Comparison of ENCODE assay signal across 1 cellular context in genomic region chr6:41071923-41072835, GRCh38.
TF ChIP-seq lines count a peak whose summit lies in the region.

Gene OARD1 (minus strand): TSS chr6:41072356. CDS start chr6:41071634, 722 bp downstream.

TF ChIP-seq in K562, 482 proteins besides CTCF, POLR2A, EP300 and RAD21 (continued from another document and continues in another):
- TF ChIP-seq CREB3L1 (IDR thresholded peaks at IDR 0.05; ENCODE audit: borderline replicate concordance, low read depth) (peak; percentile 62; the same call in 1 of the 2 replicates), XRCC3 (IDR thresholded peaks at IDR 0.05) (no peak), ZKSCAN1 (IDR thresholded peaks at IDR 0.05; ENCODE audit: low read depth, low read length) (no peak; the same call in 1 of the 2 replicates), DLX4 (CRISPR knock-in tag; IDR thresholded peaks at IDR 0.05) (no peak), FOXP1 (CRISPR knock-in tag; IDR thresholded peaks at IDR 0.05) (peak; percentile 87; the same call in 1 of the 2 replicates), MXD1 (CRISPR knock-in tag; IDR thresholded peaks at IDR 0.05; ENCODE audit: borderline replicate concordance, poor library complexity, severe bottlenecking) (peak; percentile 19), PHF21A (IDR thresholded peaks at IDR 0.05; ENCODE audit: borderline replicate concordance, low read depth) (no peak), KLF1 (tag; IDR thresholded peaks at IDR 0.05) (peak; percentile 72), IFI16 (CRISPR knock-in tag; IDR thresholded peaks at IDR 0.05) (no peak), ZBTB49 (CRISPR knock-in tag; IDR thresholded peaks at IDR 0.05; ENCODE audit: borderline replicate concordance) (no peak), ZC3H4 (CRISPR knock-in tag; IDR thresholded peaks at IDR 0.05; ENCODE audit: borderline replicate concordance) (no peak; the same call in 1 of the 2 replicates), CAMTA2 (CRISPR knock-in tag; conservative IDR thresholded peaks at IDR 0.05) (no peak), CBFB (CRISPR knock-in tag; IDR thresholded peaks at IDR 0.05) (no peak), PREB (CRISPR knock-in tag; IDR thresholded peaks at IDR 0.05) (peak; percentile 76; the same call in 1 of the 2 replicates), MAX (CRISPR knock-in tag; IDR thresholded peaks at IDR 0.05) (peak; percentile 45; the same call in 1 of the 2 replicates), DEAF1 (CRISPR knock-in tag; IDR thresholded peaks at IDR 0.05) (no peak), HCFC1 (IDR thresholded peaks at IDR 0.05; ENCODE audit: low read depth, low read length) (peak; percentile 88), NR1H2 (CRISPR knock-in tag; IDR thresholded peaks at IDR 0.05) (peak; percentile 85; the same call in 1 of the 2 replicates), SRSF7 (optimal IDR thresholded peaks at IDR 0.05; ENCODE audit: low read depth, low read length) (no peak), XRCC4 (IDR thresholded peaks at IDR 0.05; ENCODE audit: extremely low read depth, insufficient read depth, insufficient read length) (no peak), ZNF717 (CRISPR knock-in tag; IDR thresholded peaks at IDR 0.05) (no peak), ESRRA (IDR thresholded peaks at IDR 0.05; ENCODE audit: borderline replicate concordance, low read depth) (peak; percentile 21; the same call in 1 of the 2 replicates), RCOR1 (IDR thresholded peaks at IDR 0.05; ENCODE audit: borderline replicate concordance in 1 of 2, low read depth in 2 of 2, low read length in 2 of 2) (no peak; a peak in 1 of 4 replicates), RBBP5 (IDR thresholded peaks at IDR 0.05; ENCODE audit: borderline replicate concordance, insufficient read depth, low read length, poor library complexity, severe bottlenecking) (no peak), ARID1B (IDR thresholded peaks at IDR 0.05) (peak; percentile 49; the same call in 1 of the 2 replicates), ZBTB17 (CRISPR knock-in tag; IDR thresholded peaks at IDR 0.05) (0 out of 2 replicates have a peak, but pooled peaks have one; percentile 55), ZNF140 (CRISPR knock-in tag; IDR thresholded peaks at IDR 0.05) (no peak), ARHGAP35 (IDR thresholded peaks at IDR 0.05; ENCODE audit: partially characterized antibody) (no peak), MXI1 (IDR thresholded peaks at IDR 0.05; ENCODE audit: low read depth, low read length) (no peak), ZNF609 (CRISPR knock-in tag; IDR thresholded peaks at IDR 0.05; ENCODE audit: borderline replicate concordance) (no peak; the same call in 1 of the 2 replicates), CC2D1A (IDR thresholded peaks at IDR 0.05) (peak; percentile 63; the same call in 1 of the 2 replicates), ZZZ3 (IDR thresholded peaks at IDR 0.05) (no peak), ZNF79 (CRISPR knock-in tag; IDR thresholded peaks at IDR 0.05; ENCODE audit: low read depth) (no peak), ELF2 (CRISPR knock-in tag; IDR thresholded peaks at IDR 0.05) (peak; percentile 96), HMG20B (CRISPR knock-in tag; IDR thresholded peaks at IDR 0.05) (no peak), ZSCAN29 (IDR thresholded peaks at IDR 0.05) (no peak), KLF6 (CRISPR knock-in tag; IDR thresholded peaks at IDR 0.05; ENCODE audit: borderline replicate concordance) (no peak), GABPB1 (CRISPR knock-in tag; IDR thresholded peaks at IDR 0.05) (peak; percentile 92), HMG20A (CRISPR knock-in tag; conservative IDR thresholded peaks at IDR 0.05) (no peak), SREBF1 (IDR thresholded peaks at IDR 0.05; ENCODE audit: borderline replicate concordance, low read depth, low read length) (no peak), PRMT5 (CRISPR knock-in tag; IDR thresholded peaks at IDR 0.05) (no peak), HMBOX1 (IDR thresholded peaks at IDR 0.05) (no peak), KDM1A (IDR thresholded peaks at IDR 0.05) (no peak), GABPA (tag; conservative IDR thresholded peaks at IDR 0.05; ENCODE audit: low read depth) (peak; percentile 99), SIRT6 (IDR thresholded peaks at IDR 0.05; ENCODE audit: low read depth, low read length) (no peak), HES1 (IDR thresholded peaks at IDR 0.05; ENCODE audit: low read depth) (peak; percentile 45; the same call in 1 of the 2 replicates), E2F8 (IDR thresholded peaks at IDR 0.05; ENCODE audit: low read depth, partially characterized antibody) (peak; percentile 98), HDAC6 (IDR thresholded peaks at IDR 0.05; ENCODE audit: low read depth, low read length) (no peak)
